8 cellular contexts compared by ENCODE assay signal in the genomic region with DNA sequence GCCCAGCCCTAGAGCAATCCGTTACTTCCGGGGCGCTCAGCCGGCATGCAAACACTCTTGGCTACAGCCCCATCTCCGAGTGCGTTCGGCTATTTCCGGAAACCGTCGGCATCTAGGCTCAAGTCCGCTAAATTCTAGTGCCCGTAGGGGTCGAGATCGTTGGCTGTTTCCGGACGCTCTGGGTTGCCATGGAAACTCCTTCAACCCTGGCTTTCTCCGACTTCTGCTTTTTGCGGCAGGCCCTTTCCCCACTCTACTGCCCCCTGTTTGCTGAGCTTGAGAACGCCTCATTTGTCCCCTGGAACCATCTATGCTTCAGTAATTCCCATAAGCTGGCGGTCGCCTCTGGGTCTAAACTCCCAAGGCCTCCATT. TPM values are rescaled to one million over a fixed set of nuclear protein-coding genes. Genes with fewer than 3 reads are reported as not detected.
DNase-seq lines count a peak whose midpoint lies in the region; ATAC-seq and TF ChIP-seq lines count a peak whose summit lies in the region.

No MANE protein-coding gene starts in this region.

- H3K4me2 ChIP-seq in GM23338 = peak overlapping the region; percentile 78

- peaks cover 11% of the 10 kb centered on the region; the same call in 1 of the 2 replicates for H3K4me1 ChIP-seq in GM23338 (ENCODE audit: insufficient read depth)

- H3K27ac Mint-ChIP-seq in GM23338 (peak overlapping the region; percentile 99), natural killer cell (peak overlapping the region; percentile 89 to 97)
- H3K27ac Mint-ChIP-seq in activated T-helper 2 cell treated with anti-CD3 and anti-CD28 coated beads, Interferon-gamma antibody, Interleukin-2, Interleukin-4, amounts not matched to agents 10 μg/mL and 5 μg/mL and 100 μg/mL, durations not matched to agents 14 hours and 24 hours and 36 hours = peak overlapping the region; percentile 100

- peak overlapping the region; percentile 91 for H3K27ac ChIP-seq in GM23338 (ENCODE audit: low read depth)

- H3K27me3 Mint-ChIP-seq in GM23338 (ENCODE audit: insufficient read depth, low read depth, poor library complexity) (peaks cover 5% of the 10 kb centered on the region), natural killer cell (ENCODE audit: low read depth in 2 of 2) (peaks cover 0 to 2% of the 10 kb centered on the region in 2 donors)
- no peaks in the 10 kb centered on the region for H3K27me3 Mint-ChIP-seq in activated T-helper 2 cell treated with anti-CD3 and anti-CD28 coated beads, Interferon-gamma antibody, Interleukin-2, Interleukin-4, amounts not matched to agents 10 μg/mL and 5 μg/mL and 100 μg/mL, durations not matched to agents 14 hours and 24 hours and 36 hours (ENCODE audit: low read depth)

- TF ChIP-seq CTCF in GM23338 (conservative IDR thresholded peaks at IDR 0.05; ENCODE audit: low read depth in 2 of 2) (peak; percentile 62 to 63), fibroblast of pulmonary artery (IDR thresholded peaks at IDR 0.05; ENCODE audit: low read length, missing control alignments) (peak; percentile 70), natural killer cell (IDR thresholded peaks at IDR 0.05) (peak; percentile 79)

- peaks cover 9% of the 10 kb centered on the region for H4K20me1 ChIP-seq in GM23338 (replicated peaks; ENCODE audit: insufficient read depth)

- H2AFZ ChIP-seq in GM23338 = no peak overlapping the region

- peak; percentile 68 for ATAC-seq in GM23338
- peak; percentile 65 to 82 (median 67) for ATAC-seq in natural killer cell

- H3K36me3 Mint-ChIP-seq in GM23338 (ENCODE audit: low read depth) = peaks cover 6% of the 10 kb centered on the region
- peaks cover 12% of the 10 kb centered on the region for H3K36me3 Mint-ChIP-seq in activated T-helper 2 cell treated with anti-CD3 and anti-CD28 coated beads, Interferon-gamma antibody, Interleukin-2, Interleukin-4, amounts not matched to agents 10 μg/mL and 5 μg/mL and 100 μg/mL, durations not matched to agents 14 hours and 24 hours and 36 hours (ENCODE audit: low read depth)
- no peaks in the 10 kb centered on the region for H3K36me3 Mint-ChIP-seq in natural killer cell

- DNase-seq in ELF-1 (ENCODE audit: low read depth, low spot score) (peak; percentile 100), GM23338 (ENCODE audit: low spot score) (peak; percentile 100), Kasumi-1 (lab: John Stamatoyannopoulos, UW) (peak; percentile 99 to 100), RPMI7951 (ENCODE audit: low read depth) (peak; percentile 97), fibroblast of pulmonary artery (ENCODE audit: low read depth) (peak; percentile 98), natural killer cell (peak; percentile 99)
- peak; percentile 97 for DNase-seq in activated T-helper 2 cell treated with anti-CD3 and anti-CD28 coated beads, Interferon-gamma antibody, Interleukin-2, Interleukin-4, amounts not matched to agents 10 μg/mL and 5 μg/mL and 100 μg/mL, durations not matched to agents 14 hours and 24 hours and 36 hours (ENCODE audit: low spot score)
- DNase-seq in stimulated activated naive CD4-positive, alpha-beta T cell treated with Interleukin-2 at 50 U/mL for 16 hours (lab: John Stamatoyannopoulos, UW) = peak; percentile 94

- H3K27me3 ChIP-seq in GM23338 (ENCODE audit: insufficient read depth) = no peaks in the 10 kb centered on the region

- no peaks in the 10 kb centered on the region for H3K9me3 Mint-ChIP-seq in GM23338
- no peaks in the 10 kb centered on the region for H3K9me3 Mint-ChIP-seq in activated T-helper 2 cell treated with anti-CD3 and anti-CD28 coated beads, Interferon-gamma antibody, Interleukin-2, Interleukin-4, amounts not matched to agents 10 μg/mL and 5 μg/mL and 100 μg/mL, durations not matched to agents 14 hours and 24 hours and 36 hours
- H3K9me3 Mint-ChIP-seq in natural killer cell = no peaks in the 10 kb centered on the region

- peak overlapping the region; percentile 85 for H3K4me3 Mint-ChIP-seq in GM23338
- H3K4me3 Mint-ChIP-seq in activated T-helper 2 cell treated with anti-CD3 and anti-CD28 coated beads, Interferon-gamma antibody, Interleukin-2, Interleukin-4, amounts not matched to agents 10 μg/mL and 5 μg/mL and 100 μg/mL, durations not matched to agents 14 hours and 24 hours and 36 hours (ENCODE audit: low read depth) = peak overlapping the region; percentile 93
- peak overlapping the region; percentile 95 for H3K4me3 Mint-ChIP-seq in natural killer cell

- peaks cover 18% of the 10 kb centered on the region for H3K4me1 Mint-ChIP-seq in GM23338
- H3K4me1 Mint-ChIP-seq in activated T-helper 2 cell treated with anti-CD3 and anti-CD28 coated beads, Interferon-gamma antibody, Interleukin-2, Interleukin-4, amounts not matched to agents 10 μg/mL and 5 μg/mL and 100 μg/mL, durations not matched to agents 14 hours and 24 hours and 36 hours (ENCODE audit: low read depth) = peaks cover 22% of the 10 kb centered on the region
- peaks cover 41 to 69% of the 10 kb centered on the region in 2 donors for H3K4me1 Mint-ChIP-seq in natural killer cell

- H3K36me3 ChIP-seq in GM23338 (ENCODE audit: insufficient read depth) = no peaks in the 10 kb centered on the region

- no peaks in the 10 kb centered on the region for H3K9me2 ChIP-seq in GM23338 (ENCODE audit: insufficient read depth)

- H3K79me2 ChIP-seq in GM23338 (replicated peaks; ENCODE audit: insufficient read depth) = peaks cover 7% of the 10 kb centered on the region

- intact Hi-C loops in activated T-helper 2 cell treated with anti-CD3 and anti-CD28 coated beads, Interferon-gamma antibody, Interleukin-2, Interleukin-4, amounts not matched to agents 10 μg/mL and 5 μg/mL and 100 μg/mL, durations not matched to agents 14 hours and 24 hours and 36 hours (cut with micrococcal nuclease) = loop anchor here (1.0 to 5.0 kb wide), 3 partner anchors 33 to 205 kb away; a partner anchor contains a TSS
- intact Hi-C loops in natural killer cell (cut with micrococcal nuclease) = loop anchor here (1.0 to 2.0 kb wide), 4 partner anchors 34 to 216 kb away; no protein-coding TSS in a partner anchor

- H3K4me3 ChIP-seq in GM23338 (peak overlapping the region; percentile 55), fibroblast of pulmonary artery (replicated peaks; ENCODE audit: low read depth, low read length) (peak overlapping the region; percentile 66)

- peaks cover 14% of the 10 kb centered on the region for H3F3A ChIP-seq in GM23338 (replicated peaks; ENCODE audit: low read depth)

RNA-seq across cellular contexts. Expression of a gene that starts 0.5 kb away (rescaled TPM):
- 37.1 and 66.6 TPM in 2 replicates for total RNA-seq in GM23338 (2014; rRNA removed; shearing (Covaris generic))
- polyA plus RNA-seq in GM23338 (2016; fragmentation: Nextera tagmentation; extraction: Ambion mirVana) = 8.5 and 9.8 TPM in 2 replicates
- 11.3 and 11.7 TPM in 2 replicates for total RNA-seq in RPMI7951 (2014; rRNA removed; shearing (Covaris generic))
- total RNA-seq in activated T-helper 2 cell treated with anti-CD3 and anti-CD28 coated beads, Interferon-gamma antibody, Interleukin-2, Interleukin-4, amounts not matched to agents 10 μg/mL and 5 μg/mL and 100 μg/mL, durations not matched to agents 14 hours and 24 hours and 36 hours = 19.4 and 21.4 TPM in 2 replicates
- 10 to 100 TPM; 12.3 to 26.4 (median 16.0) TPM for total RNA-seq in natural killer cell

RNA-seq across cellular contexts. Expression of a gene that starts 21.2 kb away (rescaled TPM):
- total RNA-seq in GM23338 (2014; rRNA removed; shearing (Covaris generic)) = 17.1 and 27.4 TPM in 2 replicates
- 31.9 and 34.4 TPM in 2 replicates for polyA plus RNA-seq in GM23338 (2016; fragmentation: Nextera tagmentation; extraction: Ambion mirVana)
- total RNA-seq in RPMI7951 (2014; rRNA removed; shearing (Covaris generic)) = 56.0 and 69.6 TPM in 2 replicates
- 37.0 and 41.2 TPM in 2 replicates for total RNA-seq in activated T-helper 2 cell treated with anti-CD3 and anti-CD28 coated beads, Interferon-gamma antibody, Interleukin-2, Interleukin-4, amounts not matched to agents 10 μg/mL and 5 μg/mL and 100 μg/mL, durations not matched to agents 14 hours and 24 hours and 36 hours
- total RNA-seq in natural killer cell = 100 to 1,000 TPM in 1 of 3 donors, 10 to 100 TPM in 2; 38.2 to 109 (median 89.5) TPM

RNA-seq across cellular contexts. Expression of a gene that starts 40.6 kb away (rescaled TPM):
- total RNA-seq in GM23338 (2014; rRNA removed; shearing (Covaris generic)) = 41.9 and 81.3 TPM in 2 replicates
- polyA plus RNA-seq in GM23338 (2016; fragmentation: Nextera tagmentation; extraction: Ambion mirVana) = 38.7 and 40.2 TPM in 2 replicates
- total RNA-seq in RPMI7951 (2014; rRNA removed; shearing (Covaris generic)) = 18.6 and 23.5 TPM in 2 replicates
- total RNA-seq in activated T-helper 2 cell treated with anti-CD3 and anti-CD28 coated beads, Interferon-gamma antibody, Interleukin-2, Interleukin-4, amounts not matched to agents 10 μg/mL and 5 μg/mL and 100 μg/mL, durations not matched to agents 14 hours and 24 hours and 36 hours = 14.5 and 14.8 TPM in 2 replicates
- 1 to 10 TPM; 4.1 to 5.6 (median 4.5) TPM for total RNA-seq in natural killer cell

RNA-seq across cellular contexts. Expression of a gene that starts 51.4 kb away (rescaled TPM):
- 9.7 and 11.6 TPM in 2 replicates for total RNA-seq in GM23338 (2014; rRNA removed; shearing (Covaris generic))
- polyA plus RNA-seq in GM23338 (2016; fragmentation: Nextera tagmentation; extraction: Ambion mirVana) = 20.3 and 24.1 TPM in 2 replicates
- 1.7 and 3.6 TPM in 2 replicates for total RNA-seq in RPMI7951 (2014; rRNA removed; shearing (Covaris generic))
- total RNA-seq in activated T-helper 2 cell treated with anti-CD3 and anti-CD28 coated beads, Interferon-gamma antibody, Interleukin-2, Interleukin-4, amounts not matched to agents 10 μg/mL and 5 μg/mL and 100 μg/mL, durations not matched to agents 14 hours and 24 hours and 36 hours = 6.3 and 7.4 TPM in 2 replicates
- total RNA-seq in natural killer cell = 1 to 10 TPM; 5.2 to 7.8 (median 7.6) TPM

RNA-seq across cellular contexts. Expression of a gene that starts 54.9 kb away (rescaled TPM):
- 8.8 and 9.9 TPM in 2 replicates for total RNA-seq in GM23338 (2014; rRNA removed; shearing (Covaris generic))
- polyA plus RNA-seq in GM23338 (2016; fragmentation: Nextera tagmentation; extraction: Ambion mirVana) = 5.6 and 6.3 TPM in 2 replicates
- total RNA-seq in RPMI7951 (2014; rRNA removed; shearing (Covaris generic)) = 2.1 and 2.6 TPM in 2 replicates
- total RNA-seq in activated T-helper 2 cell treated with anti-CD3 and anti-CD28 coated beads, Interferon-gamma antibody, Interleukin-2, Interleukin-4, amounts not matched to agents 10 μg/mL and 5 μg/mL and 100 μg/mL, durations not matched to agents 14 hours and 24 hours and 36 hours = 16.6 and 17.2 TPM in 2 replicates
- 100 to 1,000 TPM in 2 of 3 donors, 10 to 100 TPM in 1; 84.5 to 101 (median 101) TPM for total RNA-seq in natural killer cell

Comparison
In these comparisons a context has a peak if more than half of its experiments do, and no peak if none do; other contexts are left out.
1. Peak in every context shown above with its lines: DNase-seq, ATAC-seq, H3K4me3 ChIP-seq and H3K27ac ChIP-seq.